ENCODE assay signal across 24 cellular contexts in the genomic region with DNA sequence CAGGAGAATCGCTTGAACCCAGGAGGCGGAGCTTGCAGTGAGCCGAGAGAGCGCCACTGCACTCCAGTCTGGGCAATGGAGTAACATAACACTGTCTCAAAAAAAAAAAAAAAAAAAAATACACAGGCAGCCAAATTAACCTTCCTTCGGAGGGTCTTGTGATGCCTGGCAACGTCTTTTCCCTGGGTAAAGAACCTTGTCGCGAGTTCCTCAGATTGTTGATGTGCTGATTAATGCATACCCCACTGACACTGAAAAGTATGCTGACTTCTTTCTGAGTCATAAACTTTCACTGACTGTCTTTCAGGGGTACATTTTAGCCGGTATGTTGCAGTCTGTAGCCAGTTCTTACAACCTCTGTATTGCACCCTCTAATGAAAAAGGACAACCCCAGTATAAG.
A peak's percentile ranks its signal among the peaks of the same experiment; 100 is the strongest.
DNase-seq lines count a peak whose midpoint lies in the region; ATAC-seq and TF ChIP-seq lines count a peak whose summit lies in the region.
"Had no signal": no experiment of that assay in that cellular context is flagged by ENCODE, and none has a peak within 500 bp of the region (broad histone marks: within the 10 kb centered on the region; RNA-seq: fewer than 3 reads in every experiment).

No MANE protein-coding gene starts in this region.

- no peak for TF ChIP-seq CTCF in brain microvascular endothelial cell (IDR thresholded peaks at IDR 0.05; ENCODE audit: low read depth, low read length, missing control alignments)

- H3K27me3 ChIP-seq in brain microvascular endothelial cell (replicated peaks) (no peaks in the 10 kb centered on the region), MG63 (no peaks in the 10 kb centered on the region)
- H3K27me3 ChIP-seq: BLaER1 had no signal

- intact Hi-C loops in sciatic nerve (cut with DNase I): no loop called here

- H3K36me3 ChIP-seq in brain microvascular endothelial cell (replicated peaks) (no peaks in the 10 kb centered on the region), MG63 (no peaks in the 10 kb centered on the region)
- H3K36me3 ChIP-seq: lower lobe of right lung, upper lobe of left lung had no signal

- no peaks in the 10 kb centered on the region for H3K9me3 ChIP-seq in MG63
- H3K9me3 ChIP-seq: A549, BLaER1, lower lobe of right lung, upper lobe of left lung had no signal

- H3K4me3 ChIP-seq in brain microvascular endothelial cell (ENCODE audit: low read depth, low read length): no peak overlapping the region
- no peak overlapping the region for H3K4me3 ChIP-seq in MG63
- H3K4me3 ChIP-seq: A549, BLaER1, lower lobe of right lung, upper lobe of left lung had no signal

- peak; percentile 65 for DNase-seq in A172 (ENCODE audit: low spot score)
- peak; percentile 19 for DNase-seq in HS-27A (ENCODE audit: low read depth)
- peak; percentile 79 for DNase-seq in brain microvascular endothelial cell
- peak; percentile 73 for DNase-seq in left kidney (ENCODE audit: low read depth, low spot score)
- no peak for DNase-seq in sciatic nerve (ENCODE audit: low spot score)
- no peak for DNase-seq in MG63
- DNase-seq: activated CD4-positive, alpha-beta T cell treated with anti-CD3 and anti-CD28 coated beads for 48 hours; activated naive CD8-positive, alpha-beta T cell treated with anti-CD3 and anti-CD28 coated beads, Interleukin-2, amount 10 ng/mL, durations not matched to agents 7 days and 5 days; Calu3; foreskin fibroblast; immature natural killer cell; Karpas-422; lower lobe of right lung; NCI-H1048; NCI-H2029 treated with DMSO at 0.1 percent for 48 hours; NCI-H524; nucleus accumbens; retina; stimulated activated CD8-positive, alpha-beta memory T cell treated with anti-CD3 and anti-CD28 coated beads, Interleukin-4, amount 100 ng/mL, for 48 hours; upper lobe of left lung had no signal

- ATAC-seq in sciatic nerve: no peak
- ATAC-seq in HG02610 (IDR thresholded peaks at IDR 0.05; ENCODE audit: unreplicated experiment): no peak
- ATAC-seq in HG03439 (IDR thresholded peaks at IDR 0.05; ENCODE audit: unreplicated experiment): no peak
- ATAC-seq: A549, lower lobe of right lung had no signal

- H3K27ac ChIP-seq in brain microvascular endothelial cell: peak overlapping the region; percentile 21
- H3K27ac ChIP-seq: A549, BLaER1, lower lobe of right lung, upper lobe of left lung had no signal

- in situ Hi-C loops in brain microvascular endothelial cell (cut with HindIII; ENCODE audit: low pct_ligation_motif_present, low sequenced_read_pairs): no loop called here

Comparison
In these comparisons a context has a peak if more than half of its experiments do, and no peak if none do; other contexts are left out.
1. DNase-seq: peak in A172 (single experiment), HS-27A (single experiment), brain microvascular endothelial cell (single experiment) and left kidney (single experiment); none in sciatic nerve (single experiment) and MG63 (single experiment).